Comparison of ENCODE assay signal across 22 cellular contexts in genomic region chr10:3822541-3822940, GRCh38.
"Had no signal": no experiment of that assay in that cellular context is flagged by ENCODE, and none has a peak within 500 bp of the region (broad histone marks: within the 10 kb centered on the region; RNA-seq: fewer than 3 reads in every experiment).

No MANE protein-coding gene starts in this region.

- DNase-seq: heart left ventricle; islet precursor cell; left ventricle myocardium inferior; midbrain; mucosa of descending colon; naive thymus-derived CD4-positive, alpha-beta T cell; pancreas; posterior cingulate gyrus; retina; right cardiac atrium; spleen; stimulated activated CD4-positive, alpha-beta T cell treated with anti-CD3 and anti-CD28 coated beads, Interleukin-4, amount 100 ng/mL, for 24 hours; stimulated activated naive CD4-positive, alpha-beta T cell; upper lobe of right lung had no signal

- H3K36me3 ChIP-seq: heart left ventricle, left ventricle myocardium inferior, pancreas, prostate gland, spleen, suprapubic skin, thoracic aorta, tibial artery, upper lobe of right lung had no signal

- H3K4me3 ChIP-seq: heart left ventricle, left ventricle myocardium inferior, mucosa of descending colon, pancreas, prostate gland, skin epidermis, spleen, suprapubic skin, thoracic aorta, tibial artery, upper lobe of right lung had no signal

- H3K27me3 ChIP-seq: heart left ventricle, pancreas, spleen, suprapubic skin, tibial artery, upper lobe of right lung had no signal

- H3K9me3 ChIP-seq: heart left ventricle, left ventricle myocardium inferior, mucosa of descending colon, pancreas, prostate gland, spleen, suprapubic skin, thoracic aorta, tibial artery, upper lobe of right lung had no signal

- ATAC-seq: heart left ventricle; mucosa of descending colon; naive thymus-derived CD4-positive, alpha-beta T cell; natural killer cell treated with Interleukin-12 subunit alpha and Interleukin-12 subunit beta and Interleukin-15 and Interleukin-18, amount 100 ng/mL, for 72 hours; pancreas; right cardiac atrium; sciatic nerve; stimulated activated effector memory CD8-positive, alpha-beta T cell treated with anti-CD3 and anti-CD28 coated beads, Interleukin-12 subunit alpha, Interleukin-12 subunit beta, amount 100 ng/mL, for 72 hours had no signal

- H3K27ac ChIP-seq: heart left ventricle, left ventricle myocardium inferior, pancreas, prostate gland, skin epidermis, spleen, suprapubic skin, thoracic aorta, tibial artery, upper lobe of right lung had no signal

- H3K4me1 ChIP-seq: left ventricle myocardium inferior, pancreas, prostate gland, suprapubic skin, tibial artery, upper lobe of right lung had no signal
